ENCODE assay signal across 1 cellular context in genomic region chr20:49216991-49217578, GRCh38.
TF ChIP-seq lines count a peak whose summit lies in the region.

No MANE protein-coding gene starts in this region.

TF ChIP-seq in HepG2, 621 proteins besides CTCF, POLR2A, EP300 and RAD21 (continued from another document and continues in another):
- TF ChIP-seq FOXA1 (IDR thresholded peaks at IDR 0.05) (no peak), FOXA1 (CRISPR knock-in tag; IDR thresholded peaks at IDR 0.05) (peak; percentile 52), MBD4 (IDR thresholded peaks at IDR 0.05; ENCODE audit: borderline replicate concordance, low read length) (no peak), ZNF263 (CRISPR knock-in tag; IDR thresholded peaks at IDR 0.05) (peak; percentile 85), ZBTB33 (CRISPR knock-in tag; IDR thresholded peaks at IDR 0.05) (peak; percentile 79), TOE1 (CRISPR knock-in tag; IDR thresholded peaks at IDR 0.05) (no peak), MEF2D (CRISPR knock-in tag; IDR thresholded peaks at IDR 0.05) (no peak), ZBTB7A (CRISPR knock-in tag; IDR thresholded peaks at IDR 0.05) (no peak), ETS1 (CRISPR knock-in tag; IDR thresholded peaks at IDR 0.05) (no peak), ZNF574 (CRISPR knock-in tag; IDR thresholded peaks at IDR 0.05) (peak; percentile 75), ZNF296 (CRISPR knock-in tag; conservative IDR thresholded peaks at IDR 0.05) (no peak), ZFP36L2 (CRISPR knock-in tag; IDR thresholded peaks at IDR 0.05) (no peak), ZNF382 (CRISPR knock-in tag; IDR thresholded peaks at IDR 0.05; ENCODE audit: borderline replicate concordance) (no peak), REL (CRISPR knock-in tag; conservative IDR thresholded peaks at IDR 0.05) (no peak), ARHGAP35 (CRISPR knock-in tag; IDR thresholded peaks at IDR 0.05; ENCODE audit: borderline replicate concordance) (no peak), RBM39 (IDR thresholded peaks at IDR 0.05; ENCODE audit: low read depth, low read length, poor library complexity, severe bottlenecking) (no peak), PAX8 (CRISPR knock-in tag; IDR thresholded peaks at IDR 0.05; ENCODE audit: borderline replicate concordance) (no peak), PRDM4 (CRISPR knock-in tag; IDR thresholded peaks at IDR 0.05; ENCODE audit: borderline replicate concordance) (no peak), TEF (CRISPR knock-in tag; IDR thresholded peaks at IDR 0.05) (no peak), ZNF75D (CRISPR knock-in tag; IDR thresholded peaks at IDR 0.05; ENCODE audit: borderline replicate concordance) (no peak), SIN3A (IDR thresholded peaks at IDR 0.05; ENCODE audit: borderline replicate concordance, low read depth, low read length) (peak; percentile 60; the same call in 1 of the 2 replicates), NR2F2 (IDR thresholded peaks at IDR 0.05; ENCODE audit: borderline replicate concordance, low read depth) (no peak), CENPX (CRISPR knock-in tag; IDR thresholded peaks at IDR 0.05) (no peak), KDM4B (CRISPR knock-in tag; IDR thresholded peaks at IDR 0.05) (no peak; the same call in 1 of the 2 replicates), ZNF33A (CRISPR knock-in tag; IDR thresholded peaks at IDR 0.05; ENCODE audit: borderline replicate concordance) (no peak), RFX5 (IDR thresholded peaks at IDR 0.05; ENCODE audit: low read depth, low read length) (no peak), SIX4 (CRISPR knock-in tag; IDR thresholded peaks at IDR 0.05) (peak; percentile 50; the same call in 1 of the 2 replicates), ZNF615 (CRISPR knock-in tag; IDR thresholded peaks at IDR 0.05; ENCODE audit: borderline replicate concordance) (no peak), ZNF318 (CRISPR knock-in tag; IDR thresholded peaks at IDR 0.05) (0 out of 2 replicates have a peak, but pooled peaks have one; percentile 61), ETV6 (CRISPR knock-in tag; conservative IDR thresholded peaks at IDR 0.05) (no peak), HMGXB4 (CRISPR knock-in tag; IDR thresholded peaks at IDR 0.05; ENCODE audit: borderline replicate concordance in 1 of 2, low read depth in 1 of 2) (peak; percentile 80 to 94), ZNF883 (CRISPR knock-in tag; IDR thresholded peaks at IDR 0.05; ENCODE audit: not compliant biosample characterization) (peak; percentile 42), ZBTB3 (CRISPR knock-in tag; IDR thresholded peaks at IDR 0.05; ENCODE audit: borderline replicate concordance, low read depth) (no peak), FIP1L1 (IDR thresholded peaks at IDR 0.05; ENCODE audit: borderline replicate concordance, insufficient read depth, low read depth, low read length) (no peak), KLF12 (CRISPR knock-in tag; IDR thresholded peaks at IDR 0.05; ENCODE audit: borderline replicate concordance) (0 out of 2 replicates have a peak, but pooled peaks have one; percentile 50), ZNF737 (CRISPR knock-in tag; IDR thresholded peaks at IDR 0.05; ENCODE audit: borderline replicate concordance) (no peak), ZNF414 (CRISPR knock-in tag; IDR thresholded peaks at IDR 0.05) (no peak), FUBP1 (CRISPR knock-in tag; IDR thresholded peaks at IDR 0.05; ENCODE audit: borderline replicate concordance) (no peak)
